Comparison of ENCODE assay signal across 20 cellular contexts in genomic region chr10:98172073-98172472, GRCh38. TPM values are rescaled to one million over a fixed set of nuclear protein-coding genes. Genes with fewer than 3 reads are reported as not detected.
DNase-seq lines count a peak whose midpoint lies in the region; ATAC-seq and TF ChIP-seq lines count a peak whose summit lies in the region.
"Had no signal": no experiment of that assay in that cellular context is flagged by ENCODE, and none has a peak within 500 bp of the region (broad histone marks: within the 10 kb centered on the region; RNA-seq: fewer than 3 reads in every experiment).

No MANE protein-coding gene starts in this region.

- H3K27ac ChIP-seq in mesenchymal stem cell (ENCODE audit: low read length, poor library complexity, severe bottlenecking) (no peak overlapping the region), tibial nerve (no peak overlapping the region)
- H3K27ac ChIP-seq: 22Rv1, dorsolateral prefrontal cortex, spleen, upper lobe of left lung had no signal

- no peak for DNase-seq in activated T-cell treated with anti-CD3 and anti-CD28 coated beads, Interleukin-2, amount 50 U/mL, for 24 hours
- DNase-seq in activated T-cell treated with anti-CD3 and anti-CD28 coated beads, Interleukin-2, amount 50 U/mL, for 72 hours = no peak
- DNase-seq in fibroblast of gingiva (ENCODE audit: low read depth) (peak; percentile 67), mesenchymal stem cell (no peak), tibial nerve (ENCODE audit: low spot score in 2 of 2) (peak; percentile 19 to 51), dermis blood vessel endothelial cell (no peak), SKM-1 (lab: John Stamatoyannopoulos, UW; ENCODE audit: unreplicated experiment) (no peak), RKO (ENCODE audit: low spot score) (no peak)
- DNase-seq: activated CD4-positive, alpha-beta T cell treated with anti-CD3 and anti-CD28 coated beads for 36 hours; activated CD8-positive, alpha-beta memory T cell treated with anti-CD3 and anti-CD28 coated beads, Interleukin-2, amount 50 U/mL, for 48 hours; erythroblast; H7; KBM-7; NCI-H774; spleen; upper lobe of left lung had no signal

- 96% methylated on average over 4 of the region's 4 CpGs for WGBS in mesenchymal stem cell
- 57 to 69% methylated on average over 4 of the region's 4 CpGs for WGBS in tibial nerve, 2 donors

- H2AK5ac ChIP-seq in mesenchymal stem cell (ENCODE audit: low read length, severe bottlenecking) = no peak overlapping the region

- H3K4me3 Mint-ChIP-seq in activated T-cell treated with anti-CD3 and anti-CD28 coated beads, Interleukin-2, amount 50 U/mL, for 24 hours = no peak overlapping the region
- no peak overlapping the region for H3K4me3 Mint-ChIP-seq in activated T-cell treated with anti-CD3 and anti-CD28 coated beads, Interleukin-2, amount 50 U/mL, for 72 hours
- H3K4me3 Mint-ChIP-seq: activated CD4-positive, alpha-beta T cell treated with anti-CD3 and anti-CD28 coated beads for 36 hours; CD14-positive monocyte had no signal

- no peak overlapping the region for H2AFZ ChIP-seq in mesenchymal stem cell (ENCODE audit: low read depth, low read length)

- peak overlapping the region; percentile 18 for H3K27ac Mint-ChIP-seq in activated T-cell treated with anti-CD3 and anti-CD28 coated beads, Interleukin-2, amount 50 U/mL, for 24 hours
- no peak overlapping the region for H3K27ac Mint-ChIP-seq in activated T-cell treated with anti-CD3 and anti-CD28 coated beads, Interleukin-2, amount 50 U/mL, for 72 hours
- H3K27ac Mint-ChIP-seq: activated CD4-positive, alpha-beta T cell treated with anti-CD3 and anti-CD28 coated beads for 36 hours had no signal

- H2BK15ac ChIP-seq in mesenchymal stem cell (ENCODE audit: low read depth, poor library complexity, severe bottlenecking) = no peak overlapping the region

- H3K9me3 Mint-ChIP-seq in activated T-cell treated with anti-CD3 and anti-CD28 coated beads, Interleukin-2, amount 50 U/mL, for 24 hours = no peaks in the 10 kb centered on the region
- H3K9me3 Mint-ChIP-seq in activated T-cell treated with anti-CD3 and anti-CD28 coated beads, Interleukin-2, amount 50 U/mL, for 72 hours = peaks cover 0 to under 1% of the 10 kb centered on the region in 2 donors
- H3K9me3 Mint-ChIP-seq: CD14-positive monocyte had no signal

- ATAC-seq in activated T-cell treated with anti-CD3 and anti-CD28 coated beads, Interleukin-2, amount 50 U/mL, for 72 hours (replicated peaks in 1 of 2) = no peak
- ATAC-seq: activated CD4-positive, alpha-beta T cell treated with anti-CD3 and anti-CD28 coated beads for 36 hours; SK-N-SH treated with all-trans-retinoic acid at 6 μM for 48 hours had no signal

- H3K4me1 Mint-ChIP-seq in activated T-cell treated with anti-CD3 and anti-CD28 coated beads, Interleukin-2, amount 50 U/mL, for 24 hours (ENCODE audit: low read depth) = peaks cover 36% of the 10 kb centered on the region
- peaks cover 19% of the 10 kb centered on the region for H3K4me1 Mint-ChIP-seq in activated T-cell treated with anti-CD3 and anti-CD28 coated beads, Interleukin-2, amount 50 U/mL, for 72 hours (ENCODE audit: low read depth)
- H3K4me1 Mint-ChIP-seq: CD14-positive monocyte had no signal

- H3K23ac ChIP-seq in mesenchymal stem cell (ENCODE audit: low read length in 2 of 2) = no peak overlapping the region

- H3K9ac ChIP-seq in mesenchymal stem cell (ENCODE audit: low read length) = peak overlapping the region; percentile 45

- H3K14ac ChIP-seq in mesenchymal stem cell (ENCODE audit: low read length in 2 of 2) = no peak overlapping the region

- H3K4me1 ChIP-seq in mesenchymal stem cell (ENCODE audit: control insufficient read depth, insufficient read depth, low read depth, low read length) (no peaks in the 10 kb centered on the region), tibial nerve (peaks cover 0 to 33% (median 0%) of the 10 kb centered on the region in 4 donors)

- H2BK120ac ChIP-seq in mesenchymal stem cell (ENCODE audit: low read depth, low read length) = no peak overlapping the region

- H3K4ac ChIP-seq in mesenchymal stem cell (ENCODE audit: low read depth in 1 of 2, low read length in 2 of 2) = no peak overlapping the region

- H3K9me3 ChIP-seq in mesenchymal stem cell (ENCODE audit: control insufficient read depth, low read length) (no peaks in the 10 kb centered on the region), tibial nerve (no peaks in the 10 kb centered on the region)
- H3K9me3 ChIP-seq: spleen, upper lobe of left lung had no signal

- no peak overlapping the region for H2BK12ac ChIP-seq in mesenchymal stem cell (ENCODE audit: low read length in 2 of 2)

- peaks cover 21% of the 10 kb centered on the region for H3K79me1 ChIP-seq in mesenchymal stem cell (replicated peaks; ENCODE audit: low read length, poor library complexity, severe bottlenecking)

- H3K36me3 ChIP-seq in mesenchymal stem cell (ENCODE audit: control insufficient read depth in 1 of 2, insufficient read depth in 2 of 2, low read depth in 1 of 2, low read length in 2 of 2) (peaks cover 0 to 38% of the 10 kb centered on the region in 2 experiments), tibial nerve (peaks cover 0 to 13% (median 0%) of the 10 kb centered on the region in 3 donors)

- H4K8ac ChIP-seq in mesenchymal stem cell (ENCODE audit: low read length) = no peak overlapping the region

- peaks cover 85% of the 10 kb centered on the region for H3K36me3 Mint-ChIP-seq in activated T-cell treated with anti-CD3 and anti-CD28 coated beads, Interleukin-2, amount 50 U/mL, for 24 hours (ENCODE audit: low read depth)
- peaks cover 0 to 19% of the 10 kb centered on the region in 2 donors for H3K36me3 Mint-ChIP-seq in activated T-cell treated with anti-CD3 and anti-CD28 coated beads, Interleukin-2, amount 50 U/mL, for 72 hours (ENCODE audit: insufficient read depth in 2 of 2)

- no peak for TF ChIP-seq POLR2A in tibial nerve (IDR thresholded peaks at IDR 0.05)

- no peak for TF ChIP-seq EP300 in tibial nerve (IDR thresholded peaks at IDR 0.05)

- H3K27me3 ChIP-seq in mesenchymal stem cell (ENCODE audit: control insufficient read depth in 1 of 2, insufficient read depth in 1 of 2, low read length in 2 of 2) (no peaks in the 10 kb centered on the region), tibial nerve (no peaks in the 10 kb centered on the region)
- H3K27me3 ChIP-seq: dorsolateral prefrontal cortex, spleen, upper lobe of left lung had no signal

- H3K4me2 ChIP-seq in mesenchymal stem cell (ENCODE audit: low read length, poor library complexity, severe bottlenecking) = no peak overlapping the region

- TF ChIP-seq CTCF in tibial nerve (IDR thresholded peaks at IDR 0.05) = no peak

- no peak overlapping the region for H4K91ac ChIP-seq in mesenchymal stem cell (ENCODE audit: low read length)

- peak overlapping the region in 1 of 2 experiments; percentile 63 for H3K4me3 ChIP-seq in mesenchymal stem cell (ENCODE audit: insufficient read depth in 1 of 2, low read depth in 1 of 2, low read length in 2 of 2)
- no peak overlapping the region for H3K4me3 ChIP-seq in tibial nerve
- H3K4me3 ChIP-seq: dorsolateral prefrontal cortex, spleen, upper lobe of left lung had no signal

- no peaks in the 10 kb centered on the region for H3K27me3 Mint-ChIP-seq in activated T-cell treated with anti-CD3 and anti-CD28 coated beads, Interleukin-2, amount 50 U/mL, for 24 hours
- no peaks in the 10 kb centered on the region for H3K27me3 Mint-ChIP-seq in activated T-cell treated with anti-CD3 and anti-CD28 coated beads, Interleukin-2, amount 50 U/mL, for 72 hours (ENCODE audit: low read depth)
- H3K27me3 Mint-ChIP-seq: activated CD4-positive, alpha-beta T cell treated with anti-CD3 and anti-CD28 coated beads for 36 hours had no signal

- H3K18ac ChIP-seq in mesenchymal stem cell (ENCODE audit: low read depth in 1 of 2, low read length in 2 of 2) = no peak overlapping the region

- H2BK5ac ChIP-seq in mesenchymal stem cell (ENCODE audit: low read depth, low read length, poor library complexity, severe bottlenecking) = no peak overlapping the region

RNA-seq across cellular contexts. Expression of gene R3HCC1L, which starts 37.6 kb away (rescaled TPM):
- 10 to 100 TPM; 18.4 to 24.0 TPM for total RNA-seq in activated T-cell treated with anti-CD3 and anti-CD28 coated beads, Interleukin-2, amount 50 U/mL, for 72 hours
- polyA plus RNA-seq in mesenchymal stem cell (2013, experiment 1 of 2) = 9.3 TPM
- 10.4 TPM for polyA plus RNA-seq in mesenchymal stem cell (2013, experiment 2 of 2)
- total RNA-seq in tibial nerve (10 to 100 TPM; 10.8 to 15.1 (median 13.5) TPM), dermis blood vessel endothelial cell (14.3 and 16.8 TPM in 2 replicates)

Comparison
In these comparisons a context has a peak if more than half of its experiments do, and no peak if none do; other contexts are left out.
1. DNase-seq: peak in fibroblast of gingiva (single experiment) and tibial nerve (2 of 2); none in activated T-cell treated with anti-CD3 and anti-CD28 coated beads, Interleukin-2, amount 50 U/mL, for 24 hours (single experiment), activated T-cell treated with anti-CD3 and anti-CD28 coated beads, Interleukin-2, amount 50 U/mL, for 72 hours (0 of 2), mesenchymal stem cell (single experiment), dermis blood vessel endothelial cell (single experiment), SKM-1 (single experiment) and RKO (single experiment).